In the genomic region with DNA sequence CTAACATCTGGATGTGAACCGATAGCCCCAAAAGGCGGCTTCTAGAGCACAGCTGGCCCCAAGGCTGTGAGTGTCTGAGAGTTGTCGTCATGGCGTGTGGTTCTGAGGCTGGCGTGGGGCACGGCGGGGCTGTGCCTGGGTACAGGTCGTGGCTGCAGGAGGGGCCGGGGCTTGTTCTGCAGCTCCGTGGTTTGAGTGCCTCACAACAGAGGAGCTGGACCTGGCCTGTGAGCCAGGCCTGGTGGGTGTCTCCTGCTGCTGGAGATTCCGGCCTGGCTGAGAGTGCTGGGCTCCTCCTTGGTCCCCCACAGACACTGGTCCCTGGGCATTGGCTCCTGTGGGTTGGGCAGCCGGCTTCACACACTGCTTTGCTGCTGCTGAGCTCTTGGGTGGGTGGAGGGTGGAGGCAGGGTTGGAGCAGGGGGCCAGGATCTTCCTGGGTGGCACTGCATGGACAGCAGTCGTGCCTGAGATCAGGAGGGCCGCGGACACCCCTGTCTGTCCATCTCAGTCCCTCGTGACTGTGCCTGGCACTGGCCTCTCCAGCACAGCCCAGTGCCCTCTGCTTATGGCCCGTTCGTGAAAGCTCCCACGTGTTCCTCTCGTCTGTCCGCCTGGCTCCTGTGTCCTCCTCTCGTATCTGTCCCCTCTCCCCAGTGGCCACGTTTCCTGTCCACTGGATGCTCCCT, we compare ENCODE assay signal across 18 cellular contexts. TPM values are rescaled to one million over a fixed set of nuclear protein-coding genes. Genes with fewer than 3 reads are reported as not detected.
DNase-seq lines count a peak whose midpoint lies in the region; ATAC-seq and TF ChIP-seq lines count a peak whose summit lies in the region.
"Had no signal": no experiment of that assay in that cellular context is flagged by ENCODE, and none has a peak within 500 bp of the region (broad histone marks: within the 10 kb centered on the region; RNA-seq: fewer than 3 reads in every experiment).

No MANE protein-coding gene starts in this region.

- H3K4me1 Mint-ChIP-seq in activated B cell treated with CpG ODN at 0.5 μM for 24 hours, result peaks cover 28% of the 10 kb centered on the region

- peaks cover 3% of the 10 kb centered on the region for H3K36me3 Mint-ChIP-seq in activated B cell treated with CpG ODN at 0.5 μM for 24 hours (ENCODE audit: low read depth)

- CTCF ChIA-PET in activated B cell treated with CpG ODN at 0.5 μM for 24 hours (lab: Charles Lee), result no interaction called here

- TF ChIP-seq CTCF in activated B cell treated with CpG ODN at 0.5 μM for 24 hours (IDR thresholded peaks at IDR 0.05), result no peak

- no peak for ATAC-seq in activated B cell treated with CpG ODN at 0.5 μM for 24 hours (ENCODE audit: low read depth)
- ATAC-seq in GM21515 (IDR thresholded peaks at IDR 0.05; ENCODE audit: unreplicated experiment), result no peak
- ATAC-seq in GM21723 (IDR thresholded peaks at IDR 0.05; ENCODE audit: unreplicated experiment), result no peak

- DNase-seq in Ammon's horn (ENCODE audit: low spot score) (peak; percentile 67), activated B cell treated with CpG ODN at 0.5 μM for 24 hours (no peak), globus pallidus (ENCODE audit: low spot score) (peak; percentile 77), pons (ENCODE audit: low spot score) (peak; percentile 84), cardiac septum (ENCODE audit: low spot score) (no peak), GM19238 (ENCODE audit: insufficient read length, low spot score) (no peak)
- DNase-seq: CD8-positive, alpha-beta memory T cell; DMS79; H7; HFFc6; NCI-H1417 treated with DMSO at 0.1 percent for 48 hours; NCI-H187 treated with DMSO at 0.1 percent for 48 hours; NCI-H2227 treated with DMSO at 0.1 percent for 48 hours; NCI-H510A treated with DMSO at 0.1 percent for 48 hours; NCI-H774; Right ventricle myocardium superior had no signal

- H3K27ac Mint-ChIP-seq in activated B cell treated with CpG ODN at 0.5 μM for 24 hours, result no peak overlapping the region
- H3K27ac Mint-ChIP-seq: CD8-positive, alpha-beta memory T cell; HFFc6 had no signal

- H3K27me3 Mint-ChIP-seq in activated B cell treated with CpG ODN at 0.5 μM for 24 hours, result no peaks in the 10 kb centered on the region
- H3K27me3 Mint-ChIP-seq: CD8-positive, alpha-beta memory T cell had no signal

- intact Hi-C loops in activated B cell treated with CpG ODN at 0.5 μM for 24 hours (cut with micrococcal nuclease), result no loop called here
- intact Hi-C loops in cardiac septum (cut with DNase I), result no loop called here

- H3K4me3 Mint-ChIP-seq in activated B cell treated with CpG ODN at 0.5 μM for 24 hours, result peak overlapping the region; percentile 38
- H3K4me3 Mint-ChIP-seq: CD8-positive, alpha-beta memory T cell; HFFc6 had no signal

- H3K9me3 Mint-ChIP-seq in activated B cell treated with CpG ODN at 0.5 μM for 24 hours, result no peaks in the 10 kb centered on the region
- H3K9me3 Mint-ChIP-seq: CD8-positive, alpha-beta memory T cell; HFFc6 had no signal

- POLR2A ChIA-PET in activated B cell treated with CpG ODN at 0.5 μM for 24 hours (lab: Charles Lee), result no interaction called here

RNA-seq across cellular contexts. Expression of a gene that starts 31.8 kb away (rescaled TPM):
- total RNA-seq in activated B cell treated with CpG ODN at 0.5 μM for 24 hours (2.8 and 5.7 TPM in 2 replicates), cardiac septum (0.46 TPM)

RNA-seq across cellular contexts. Expression of a gene that starts 52.0 kb away (rescaled TPM):
- total RNA-seq in activated B cell treated with CpG ODN at 0.5 μM for 24 hours, result 37.4 and 48.0 TPM in 2 replicates
- total RNA-seq in cardiac septum, result 55.1 TPM

RNA-seq across cellular contexts. Expression of a gene that starts 53.1 kb away (rescaled TPM):
- total RNA-seq in activated B cell treated with CpG ODN at 0.5 μM for 24 hours, result 115 and 119 TPM in 2 replicates
- total RNA-seq in cardiac septum, result 140 TPM

Comparison
In these comparisons a context has a peak if more than half of its experiments do, and no peak if none do; other contexts are left out.
1. DNase-seq: peak in Ammon's horn (single experiment), globus pallidus (single experiment) and pons (single experiment); none in activated B cell treated with CpG ODN at 0.5 μM for 24 hours (single experiment), cardiac septum (single experiment) and GM19238 (single experiment).